ENCODE assay signal across 16 cellular contexts in genomic region chr4:86896596-86896995, GRCh38. TPM values are rescaled to one million over a fixed set of nuclear protein-coding genes. Genes with fewer than 3 reads are reported as not detected.
"Had no signal": no experiment of that assay in that cellular context is flagged by ENCODE, and none has a peak within 500 bp of the region (broad histone marks: within the 10 kb centered on the region; RNA-seq: fewer than 3 reads in every experiment).

No MANE protein-coding gene starts in this region.

- H3K36me3 ChIP-seq: cardiac muscle cell, gastroesophageal sphincter, heart left ventricle, left ventricle myocardium inferior, upper lobe of right lung, WERI-Rb-1 had no signal

- ATAC-seq: gastroesophageal sphincter, heart left ventricle, upper lobe of right lung had no signal

- H3K27me3 ChIP-seq: cardiac muscle cell, gastroesophageal sphincter, upper lobe of right lung had no signal

- H3K4me3 ChIP-seq: cardiac muscle cell, gastroesophageal sphincter, heart left ventricle, left ventricle myocardium inferior, upper lobe of right lung had no signal

- H3K27ac ChIP-seq: cardiac muscle cell, gastroesophageal sphincter, heart left ventricle, left ventricle myocardium inferior, upper lobe of right lung, WERI-Rb-1 had no signal

- DNase-seq: activated CD4-positive, alpha-beta T cell treated with anti-CD3 and anti-CD28 coated beads, Interleukin-2, amount 50 U/mL, for 4 hours; activated gamma-delta T cell; dermis blood vessel endothelial cell; effector memory CD4-positive, alpha-beta T cell; heart left ventricle; kidney glomerular epithelial cell; left ventricle myocardium inferior; mammary epithelial cell; nephron progenitor cell; nucleus accumbens; stimulated activated CD8-positive, alpha-beta memory T cell treated with anti-CD3 and anti-CD28 coated beads, Interleukin-4, amount 100 ng/mL, for 48 hours; stimulated activated naive CD4-positive, alpha-beta T cell; upper lobe of right lung; WERI-Rb-1 had no signal

- H3K9me3 ChIP-seq: gastroesophageal sphincter, heart left ventricle, left ventricle myocardium inferior, upper lobe of right lung had no signal

RNA-seq across cellular contexts. Expression of gene SLC10A6, which starts 47.4 kb away (rescaled TPM):
- polyA plus RNA-seq: cardiac muscle cell had no signal
